ENCODE assay signal across 21 cellular contexts in genomic region chr2:1548910-1549673, GRCh38.
"Had no signal": no experiment of that assay in that cellular context is flagged by ENCODE, and none has a peak within 500 bp of the region (broad histone marks: within the 10 kb centered on the region; RNA-seq: fewer than 3 reads in every experiment).

No MANE protein-coding gene starts in this region.

- H3K4me3 ChIP-seq: gastroesophageal sphincter, heart right ventricle, lung, skin epidermis, upper lobe of left lung had no signal

- H3K36me3 ChIP-seq: gastroesophageal sphincter, heart right ventricle, upper lobe of left lung had no signal

- H3K27me3 ChIP-seq: upper lobe of left lung had no signal

- DNase-seq: activated naive CD4-positive, alpha-beta T cell; activated naive CD8-positive, alpha-beta T cell treated with anti-CD3 and anti-CD28 coated beads, Interleukin-2, amount 10 ng/mL, durations not matched to agents 7 days and 5 days; activated T-cell treated with anti-CD3 and anti-CD28 coated beads for 4 hours; cerebellar nuclear complex; dermis blood vessel endothelial cell; endodermal cell; heart right ventricle; left colon; midbrain; naive B cell; retina; stimulated activated CD4-positive, alpha-beta T cell treated with anti-CD3 and anti-CD28 coated beads, Interleukin-4, amount 100 ng/mL, for 4 hours; stimulated activated CD8-positive, alpha-beta memory T cell treated with anti-CD3 and anti-CD28 coated beads, Interleukin-4, amount 100 ng/mL, for 48 hours; T-helper 1 cell; T1000; upper lobe of left lung had no signal

- H3K4me1 Mint-ChIP-seq: activated naive CD8-positive, alpha-beta T cell treated with anti-CD3 and anti-CD28 coated beads, Interleukin-2, amount 10 ng/mL, durations not matched to agents 7 days and 5 days had no signal

- H3K27ac Mint-ChIP-seq: activated naive CD8-positive, alpha-beta T cell treated with anti-CD3 and anti-CD28 coated beads, Interleukin-2, amount 10 ng/mL, durations not matched to agents 7 days and 5 days; endodermal cell; naive B cell; stimulated activated naive CD8-positive, alpha-beta T cell treated with anti-CD3 and anti-CD28 coated beads, Interleukin-15, Interleukin-2, amounts not matched to agents 100 ng/mL and 50 ng/mL, for 24 hours had no signal

- H3K36me3 Mint-ChIP-seq: activated naive CD8-positive, alpha-beta T cell treated with anti-CD3 and anti-CD28 coated beads, Interleukin-2, amount 10 ng/mL, durations not matched to agents 7 days and 5 days; naive B cell had no signal

- ATAC-seq: activated CD4-positive, CD25-positive, alpha-beta regulatory T cell treated with anti-CD3 and anti-CD28 coated beads, Interleukin-2, amount 50 U/mL, for 24 hours; gastroesophageal sphincter; heart right ventricle; left colon had no signal

- H3K9me3 Mint-ChIP-seq: activated naive CD8-positive, alpha-beta T cell treated with anti-CD3 and anti-CD28 coated beads, Interleukin-2, amount 10 ng/mL, durations not matched to agents 7 days and 5 days; endodermal cell; naive B cell; stimulated activated naive CD8-positive, alpha-beta T cell treated with anti-CD3 and anti-CD28 coated beads, Interleukin-15, Interleukin-2, amounts not matched to agents 100 ng/mL and 50 ng/mL, for 24 hours had no signal

- H3K27ac ChIP-seq: gastroesophageal sphincter, heart right ventricle, skin epidermis, upper lobe of left lung had no signal

- H3K9me3 ChIP-seq: gastroesophageal sphincter, heart right ventricle, upper lobe of left lung had no signal

- H3K4me3 Mint-ChIP-seq: activated naive CD8-positive, alpha-beta T cell treated with anti-CD3 and anti-CD28 coated beads, Interleukin-2, amount 10 ng/mL, durations not matched to agents 7 days and 5 days; endodermal cell; naive B cell; stimulated activated naive CD8-positive, alpha-beta T cell treated with anti-CD3 and anti-CD28 coated beads, Interleukin-15, Interleukin-2, amounts not matched to agents 100 ng/mL and 50 ng/mL, for 24 hours had no signal
